In genomic region chr1:16986596-16987361, GRCh38 we compare ENCODE assay signal across 12 cellular contexts. TPM values are rescaled to one million over a fixed set of nuclear protein-coding genes. Genes with fewer than 3 reads are reported as not detected.
DNase-seq lines count a peak whose midpoint lies in the region; ATAC-seq and TF ChIP-seq lines count a peak whose summit lies in the region.
"Had no signal": no experiment of that assay in that cellular context is flagged by ENCODE, and none has a peak within 500 bp of the region (broad histone marks: within the 10 kb centered on the region; RNA-seq: fewer than 3 reads in every experiment).

No MANE protein-coding gene starts in this region.

- no peaks in the 10 kb centered on the region for H3K9me3 Mint-ChIP-seq in stimulated activated naive CD8-positive, alpha-beta T cell treated with anti-CD3 and anti-CD28 coated beads, Interleukin-15, amount 100 ng/mL, for 72 hours
- H3K9me3 Mint-ChIP-seq: effector memory CD8-positive, alpha-beta T cell had no signal

- no peaks in the 10 kb centered on the region for H3K36me3 ChIP-seq in SU-DHL-6 (ENCODE audit: low read length)
- H3K36me3 ChIP-seq in body of pancreas (replicated peaks in 1 of 2; ENCODE audit: insufficient read depth in 1 of 2, low read depth in 2 of 2), result peaks cover 9 to 11% of the 10 kb centered on the region in 2 donors
- H3K36me3 ChIP-seq: uterus had no signal

- no peak overlapping the region for H3K27ac ChIP-seq in SU-DHL-6 (ENCODE audit: low read depth, low read length)
- no peak overlapping the region for H3K27ac ChIP-seq in foreskin keratinocyte
- no peak overlapping the region for H3K27ac ChIP-seq in body of pancreas
- H3K27ac ChIP-seq: BLaER1 treated with 17β-estradiol and CSF1 and Interleukin-3, amounts not matched to agents 10 nM and 100 nM had no signal

- H3K79me2 ChIP-seq in SU-DHL-6 (ENCODE audit: insufficient read depth, low read length), result no peaks in the 10 kb centered on the region

- H3K27ac Mint-ChIP-seq in stimulated activated naive CD8-positive, alpha-beta T cell treated with anti-CD3 and anti-CD28 coated beads, Interleukin-15, amount 100 ng/mL, for 72 hours, result no peak overlapping the region
- H3K27ac Mint-ChIP-seq: effector memory CD8-positive, alpha-beta T cell had no signal

- H4K20me1 ChIP-seq in SU-DHL-6 (ENCODE audit: low read depth, low read length), result no peaks in the 10 kb centered on the region

- H2AFZ ChIP-seq in SU-DHL-6 (ENCODE audit: low read depth, low read length, severe bottlenecking), result no peak overlapping the region

- H3K27me3 ChIP-seq in SU-DHL-6 (ENCODE audit: low read length) (no peaks in the 10 kb centered on the region), foreskin keratinocyte (no peaks in the 10 kb centered on the region), body of pancreas (no peaks in the 10 kb centered on the region)
- H3K27me3 ChIP-seq: uterus had no signal

- no peak overlapping the region for H3K4me3 ChIP-seq in SU-DHL-6 (ENCODE audit: insufficient read depth, low read length, poor library complexity, severe bottlenecking)
- H3K4me3 ChIP-seq in body of pancreas, result no peak overlapping the region
- H3K4me3 ChIP-seq: BLaER1 treated with 17β-estradiol and CSF1 and Interleukin-3, amounts not matched to agents 10 nM and 100 nM; uterus had no signal

- H3K4me1 Mint-ChIP-seq in stimulated activated naive CD8-positive, alpha-beta T cell treated with anti-CD3 and anti-CD28 coated beads, Interleukin-15, amount 100 ng/mL, for 72 hours, result no peaks in the 10 kb centered on the region

- DNase-seq in stimulated activated naive CD8-positive, alpha-beta T cell treated with anti-CD3 and anti-CD28 coated beads, Interleukin-15, amount 100 ng/mL, for 72 hours, result no peak
- DNase-seq in stimulated activated naive CD8-positive, alpha-beta T cell treated with anti-CD3 and anti-CD28 coated beads, Interleukin-15, Interleukin-2, amounts not matched to agents 100 U/mL and 50 U/mL, for 24 hours, result no peak
- DNase-seq in foreskin keratinocyte (no peak), OCI-M2 (lab: John Stamatoyannopoulos, UW; ENCODE audit: unreplicated experiment) (no peak), body of pancreas (no peak)
- no peak for DNase-seq in stimulated activated CD4-positive, alpha-beta T cell treated with anti-CD3 and anti-CD28 coated beads, Interleukin-12 subunit alpha, Interleukin-12 subunit beta, amount 100 ng/mL, for 4 hours
- no peak for DNase-seq in activated effector memory CD4-positive, alpha-beta T cell treated with Interleukin-2 at 50 U/mL for 16 hours
- DNase-seq: activated gamma-delta T cell treated with Interleukin-2 at 50 U/mL for 16 hours; effector memory CD8-positive, alpha-beta T cell; uterus had no signal

- H3F3A ChIP-seq in SU-DHL-6 (ENCODE audit: insufficient read depth), result no peaks in the 10 kb centered on the region

- peak; percentile 50 for TF ChIP-seq CTCF in SU-DHL-6 (IDR thresholded peaks at IDR 0.05; ENCODE audit: insufficient read depth, low read length, poor library complexity, severe bottlenecking)
- TF ChIP-seq CTCF in foreskin keratinocyte (conservative IDR thresholded peaks at IDR 0.05), result peak; percentile 50
- peak in 1 of 7 experiments; percentile 6 for TF ChIP-seq CTCF in body of pancreas (IDR thresholded peaks at IDR 0.05)

- H3K9me3 ChIP-seq in SU-DHL-6 (ENCODE audit: insufficient read depth, low read length) (no peaks in the 10 kb centered on the region), body of pancreas (no peaks in the 10 kb centered on the region)
- H3K9me3 ChIP-seq: BLaER1 treated with 17β-estradiol and CSF1 and Interleukin-3, amounts not matched to agents 10 nM and 100 nM; uterus had no signal

- WGBS in body of pancreas, 2 donors, result 82 to 86% methylated on average over 18 to 33 of the region's 38 CpGs

- H3K9me2 ChIP-seq in SU-DHL-6 (replicated peaks; ENCODE audit: insufficient read depth, low read length), result no peaks in the 10 kb centered on the region

- no peak overlapping the region for H3K9ac ChIP-seq in SU-DHL-6 (ENCODE audit: low read length)

- no peak overlapping the region for H3K4me3 Mint-ChIP-seq in stimulated activated naive CD8-positive, alpha-beta T cell treated with anti-CD3 and anti-CD28 coated beads, Interleukin-15, amount 100 ng/mL, for 72 hours
- H3K4me3 Mint-ChIP-seq: effector memory CD8-positive, alpha-beta T cell had no signal

- no peak overlapping the region for H3K4me2 ChIP-seq in SU-DHL-6 (ENCODE audit: low read depth, low read length, poor library complexity, severe bottlenecking)

- intact Hi-C loops in body of pancreas (cut with DNase I), result no loop called here

- ATAC-seq in stimulated activated naive CD8-positive, alpha-beta T cell treated with anti-CD3 and anti-CD28 coated beads, Interleukin-15, amount 100 ng/mL, for 72 hours, result peak; percentile 18
- no peak for ATAC-seq in stimulated activated naive CD8-positive, alpha-beta T cell treated with anti-CD3 and anti-CD28 coated beads, Interleukin-15, Interleukin-2, amounts not matched to agents 100 U/mL and 50 U/mL, for 24 hours
- no peak for ATAC-seq in foreskin keratinocyte
- ATAC-seq in body of pancreas, result no peak
- ATAC-seq: effector memory CD8-positive, alpha-beta T cell had no signal

- TF ChIP-seq POLR2A in body of pancreas (IDR thresholded peaks at IDR 0.05), result no peak

- no peaks in the 10 kb centered on the region for H3K4me1 ChIP-seq in foreskin keratinocyte
- H3K4me1 ChIP-seq in body of pancreas, result no peaks in the 10 kb centered on the region
- H3K4me1 ChIP-seq: uterus had no signal

- peaks cover 23% of the 10 kb centered on the region for H3K27me3 Mint-ChIP-seq in stimulated activated naive CD8-positive, alpha-beta T cell treated with anti-CD3 and anti-CD28 coated beads, Interleukin-15, amount 100 ng/mL, for 72 hours

RNA-seq across cellular contexts. Expression of gene MFAP2, which starts 6.4 kb away (rescaled TPM):
- total RNA-seq in foreskin keratinocyte, result 53.4 and 83.1 TPM in 2 replicates
- 71.6 and 111 TPM in 2 replicates for polyA plus RNA-seq in foreskin keratinocyte
- total RNA-seq in body of pancreas, result 10 to 100 TPM in 1 of 2 donors, 1 to 10 TPM in 1; 1.3 to 13.5 TPM

RNA-seq across cellular contexts. Expression of gene ATP13A2, which starts 24.9 kb away (rescaled TPM):
- total RNA-seq in foreskin keratinocyte (74.2 and 77.3 TPM in 2 replicates), body of pancreas (10 to 100 TPM; 56.8 to 61.0 TPM)
- 53.8 and 55.9 TPM in 2 replicates for polyA plus RNA-seq in foreskin keratinocyte
